ENCODE assay signal across 8 cellular contexts in genomic region chr3:184568918-184569829, GRCh38. TPM values are rescaled to one million over a fixed set of nuclear protein-coding genes. Genes with fewer than 3 reads are reported as not detected.
DNase-seq lines count a peak whose midpoint lies in the region; ATAC-seq and TF ChIP-seq lines count a peak whose summit lies in the region.

No MANE protein-coding gene starts in this region.

- CTCF ChIA-PET in activated naive CD4-positive, alpha-beta T cell treated with anti-CD3 and anti-CD28 coated beads for 36 hours (lab: Charles Lee), result no interaction called here
- CTCF ChIA-PET in GM10248 (lab: Yijun Ruan, JAX), result no interaction called here

- peak; percentile 23 for DNase-seq in activated naive CD4-positive, alpha-beta T cell treated with anti-CD3 and anti-CD28 coated beads for 36 hours
- DNase-seq in activated naive CD4-positive, alpha-beta T cell (lab: John Stamatoyannopoulos, UW), result no peak
- DNase-seq in RWPE2 (ENCODE audit: low spot score) (no peak), colonic mucosa (peak; percentile 84), kidney tubule cell (ENCODE audit: low spot score) (peak; percentile 33), DMS153 (lab: John Stamatoyannopoulos, UW) (no peak), GM10248 (ENCODE audit: extremely low spot score) (no peak)

- TF ChIP-seq CTCF in RWPE2 (IDR thresholded peaks at IDR 0.05; ENCODE audit: poor library complexity, severe bottlenecking), result no peak
- no peak for TF ChIP-seq CTCF in colonic mucosa (IDR thresholded peaks at IDR 0.05)
- no peak for TF ChIP-seq CTCF in GM10248 (IDR thresholded peaks at IDR 0.05; ENCODE audit: control extremely low read depth, extremely low read depth, low read depth, missing control alignments)

- H3K27ac Mint-ChIP-seq in activated naive CD4-positive, alpha-beta T cell treated with anti-CD3 and anti-CD28 coated beads for 36 hours, result no peak overlapping the region

- intact Hi-C loops in activated naive CD4-positive, alpha-beta T cell treated with anti-CD3 and anti-CD28 coated beads for 36 hours (cut with micrococcal nuclease), result no loop called here
- intact Hi-C loops in colonic mucosa (cut with DNase I), result loop anchor here (5.0 kb wide), 1 partner anchor 143 kb away; the partner anchor contains the start of gene MAGEF1

- no peaks in the 10 kb centered on the region for H3K9me3 ChIP-seq in RWPE2 (ENCODE audit: severe bottlenecking)
- H3K9me3 ChIP-seq in colonic mucosa, result no peaks in the 10 kb centered on the region

- H3K9me3 Mint-ChIP-seq in activated naive CD4-positive, alpha-beta T cell treated with anti-CD3 and anti-CD28 coated beads for 36 hours, result no peaks in the 10 kb centered on the region

- peaks cover 2% of the 10 kb centered on the region for H3K4me1 Mint-ChIP-seq in activated naive CD4-positive, alpha-beta T cell treated with anti-CD3 and anti-CD28 coated beads for 36 hours (ENCODE audit: low read depth)

- H3K4me3 Mint-ChIP-seq in activated naive CD4-positive, alpha-beta T cell treated with anti-CD3 and anti-CD28 coated beads for 36 hours, result peak overlapping the region; percentile 48

- ATAC-seq in RWPE2 (ENCODE audit: low read depth), result peak; percentile 44

- POLR2A ChIA-PET in GM10248 (lab: Yijun Ruan, JAX), result no interaction called here

- peaks cover 23% of the 10 kb centered on the region for H3K27me3 Mint-ChIP-seq in activated naive CD4-positive, alpha-beta T cell treated with anti-CD3 and anti-CD28 coated beads for 36 hours (ENCODE audit: low read depth)

- H3K27ac ChIP-seq in RWPE2 (ENCODE audit: poor library complexity, severe bottlenecking) (peak overlapping the region; percentile 74), colonic mucosa (peak overlapping the region; percentile 44), skin epidermis (peak overlapping the region; percentile 19 to 89 (median 82))

- H3K36me3 ChIP-seq in RWPE2 (ENCODE audit: low read depth) (peaks cover 7% of the 10 kb centered on the region; the same call in 1 of the 2 replicates), colonic mucosa (no peaks in the 10 kb centered on the region)

- no peaks in the 10 kb centered on the region for H3K27me3 ChIP-seq in RWPE2 (ENCODE audit: insufficient read depth, poor library complexity, severe bottlenecking)
- no peaks in the 10 kb centered on the region for H3K27me3 ChIP-seq in colonic mucosa

- H3K9ac ChIP-seq in colonic mucosa (ENCODE audit: low read depth in 2 of 2, low read length in 2 of 2), result peak overlapping the region; percentile 8 to 51

- peak overlapping the region; percentile 32 for H3K4me3 ChIP-seq in RWPE2 (ENCODE audit: severe bottlenecking)
- H3K4me3 ChIP-seq in colonic mucosa, result peak overlapping the region; percentile 46
- H3K4me3 ChIP-seq in skin epidermis, result peak overlapping the region; percentile 32 to 48 (median 39)

- H3K4me1 ChIP-seq in RWPE2 (ENCODE audit: insufficient read depth, poor library complexity, severe bottlenecking) (peaks cover 35% of the 10 kb centered on the region), colonic mucosa (peaks cover 29% of the 10 kb centered on the region)

- no peaks in the 10 kb centered on the region for H3K36me3 Mint-ChIP-seq in activated naive CD4-positive, alpha-beta T cell treated with anti-CD3 and anti-CD28 coated beads for 36 hours (ENCODE audit: low read depth)

RNA-seq across cellular contexts. Expression of gene EPHB3, which starts 7.6 kb away (rescaled TPM):
- not detected for total RNA-seq in activated naive CD4-positive, alpha-beta T cell treated with anti-CD3 and anti-CD28 coated beads for 36 hours
- 10 to 100 TPM; 40.1 to 64.2 TPM for total RNA-seq in colonic mucosa

Comparison
In these comparisons a context has a peak if more than half of its experiments do, and no peak if none do; other contexts are left out.
1. DNase-seq: peak in activated naive CD4-positive, alpha-beta T cell treated with anti-CD3 and anti-CD28 coated beads for 36 hours (single experiment), colonic mucosa (single experiment) and kidney tubule cell (single experiment); none in activated naive CD4-positive, alpha-beta T cell (0 of 4), RWPE2 (single experiment), DMS153 (single experiment) and GM10248 (single experiment).
2. RNA of gene EPHB3, which starts 7.6 kb away (total RNA-seq): 40.1 to 64.2 TPM in colonic mucosa; not detected in activated naive CD4-positive, alpha-beta T cell treated with anti-CD3 and anti-CD28 coated beads for 36 hours; every median in the first group is over 10 times any median in the second.
3. Peak in every context shown above with its lines, with median percentiles within 50 percentile points of each other: H3K27ac ChIP-seq and H3K4me3 ChIP-seq.